14 cellular contexts compared by ENCODE assay signal in the genomic region with DNA sequence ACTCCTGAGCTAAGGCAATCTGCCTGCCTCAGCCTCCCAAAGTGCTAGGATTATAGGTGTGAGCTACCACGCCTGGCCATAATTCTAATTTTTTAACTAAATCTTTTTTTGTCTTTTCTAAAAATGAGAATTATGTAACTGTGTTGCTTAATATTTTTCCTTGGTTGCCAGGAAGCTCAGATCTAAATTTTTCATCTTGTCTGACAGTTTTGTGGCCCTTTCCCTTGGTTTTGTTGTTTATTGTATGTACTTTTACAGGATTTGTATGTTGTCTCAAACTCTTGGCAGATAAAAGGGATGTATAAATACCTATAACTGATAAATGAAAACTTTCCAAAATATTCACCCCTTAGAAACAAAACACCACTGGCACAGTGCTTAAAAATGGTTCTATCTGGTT.
"Had no signal": no experiment of that assay in that cellular context is flagged by ENCODE, and none has a peak within 500 bp of the region (broad histone marks: within the 10 kb centered on the region; RNA-seq: fewer than 3 reads in every experiment).

No MANE protein-coding gene starts in this region.

- H3K36me3 ChIP-seq: left lung, ovary, stomach had no signal

- DNase-seq: activated CD4-positive, alpha-beta T cell treated with anti-CD3 and anti-CD28 coated beads, Interleukin-2, amount 10 ng/mL, durations not matched to agents 7 days and 5 days; activated CD8-positive, alpha-beta memory T cell treated with anti-CD3 and anti-CD28 coated beads for 24 hours; activated naive CD4-positive, alpha-beta T cell treated with Interleukin-2 at 50 U/mL for 16 hours; body of pancreas; central memory CD4-positive, alpha-beta T cell; effector memory CD4-positive, alpha-beta T cell; left lung; ovary; stimulated activated CD4-positive, alpha-beta T cell treated with anti-CD3 and anti-CD28 coated beads, Interleukin-15, amount 100 ng/mL, for 24 hours; stimulated activated CD4-positive, alpha-beta T cell treated with anti-CD3 and anti-CD28 coated beads, Interleukin-4, amount 100 ng/mL, for 24 hours; stomach; trophoblast cell had no signal

- H3K27me3 ChIP-seq: body of pancreas, left lung, ovary, stomach had no signal

- H3K9me3 ChIP-seq: body of pancreas, left lung, ovary, stomach had no signal

- H3K4me1 ChIP-seq: body of pancreas had no signal

- ATAC-seq: body of pancreas, left lung, SK-N-SH treated with all-trans-retinoic acid at 6 μM for 48 hours, WTC11 had no signal

- H3K27ac ChIP-seq: body of pancreas, ovary had no signal

- H3K4me3 ChIP-seq: body of pancreas, left lung, ovary, stomach had no signal
